In the genomic region with DNA sequence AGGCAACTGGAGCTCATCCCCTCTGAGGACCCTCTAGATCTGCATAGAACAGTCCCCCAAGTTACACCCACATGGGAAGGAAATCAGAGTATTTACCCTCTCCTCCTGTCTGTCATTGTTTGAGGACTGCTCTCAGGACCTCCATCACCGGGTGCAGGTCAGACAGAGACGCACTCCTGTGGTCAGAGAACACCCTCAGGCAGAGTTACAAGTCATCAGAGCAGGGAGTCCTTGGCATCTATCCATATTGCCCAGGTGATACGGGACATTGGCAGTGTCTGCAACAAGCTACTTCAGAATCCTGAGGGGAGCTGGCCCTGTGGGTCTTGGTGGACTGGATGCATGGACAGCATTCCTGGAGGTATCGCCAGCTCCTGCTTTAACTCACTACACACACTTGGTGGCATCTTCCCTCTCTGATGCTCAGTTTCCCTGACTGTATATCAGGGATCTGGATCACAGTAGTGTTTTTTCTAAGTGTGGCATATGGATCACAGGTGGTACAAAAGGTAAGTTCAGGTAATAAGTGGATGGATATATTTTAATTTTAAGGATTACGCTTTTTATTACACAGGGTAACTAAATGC, we compare ENCODE assay signal across 1 cellular context.
A peak's percentile ranks its signal among the peaks of the same experiment; 100 is the strongest.
TF ChIP-seq lines count a peak whose summit lies in the region.

No MANE protein-coding gene starts in this region.

TF ChIP-seq in HEK293, 187 proteins besides CTCF, POLR2A, EP300 and RAD21:
- TF ChIP-seq ZNF391 (tag by site-specific recombination; IDR thresholded peaks at IDR 0.05; ENCODE audit: borderline replicate concordance, low read depth) = no peak
- TF ChIP-seq GLIS1 (tag by site-specific recombination; IDR thresholded peaks at IDR 0.05) = peak; percentile 23
- TF ChIP-seq SALL2 (tag by site-specific recombination; IDR thresholded peaks at IDR 0.05; ENCODE audit: borderline replicate concordance) = no peak
TF ChIP-seq in HEK293: peak in this region for 1.
